9 cellular contexts compared by ENCODE assay signal in the genomic region with DNA sequence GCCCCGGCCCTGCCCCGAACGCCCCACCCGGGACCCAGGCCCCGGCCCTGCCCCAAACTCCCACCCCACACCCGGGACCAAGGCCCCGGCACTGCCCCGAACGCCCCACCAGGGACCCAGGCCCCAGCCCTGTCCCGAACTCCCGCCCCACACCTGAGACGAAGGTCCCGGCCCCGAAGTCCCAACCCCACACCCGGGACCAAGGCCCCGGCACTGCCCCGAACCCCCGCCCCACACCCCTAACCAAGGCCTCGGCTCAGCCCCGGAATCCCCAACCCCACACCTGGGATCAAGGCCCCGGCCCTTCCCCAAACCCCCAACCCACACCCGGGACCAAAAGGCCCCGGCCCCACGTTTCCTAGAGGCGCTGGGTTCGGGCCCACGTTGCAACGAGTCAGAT. TPM values are rescaled to one million over a fixed set of nuclear protein-coding genes. Genes with fewer than 3 reads are reported as not detected.
DNase-seq lines count a peak whose midpoint lies in the region; FAIRE-seq and TF ChIP-seq lines count a peak whose summit lies in the region.
"Had no signal": no experiment of that assay in that cellular context is flagged by ENCODE, and none has a peak within 500 bp of the region (broad histone marks: within the 10 kb centered on the region; RNA-seq: fewer than 3 reads in every experiment).

No MANE protein-coding gene starts in this region.

- DNase-seq in Caco-2 (no peak), Peyer's patch (peak in 2 of 3 donors; percentile 51 to 54), endodermal cell (peak; percentile 66), progenitor cell of endocrine pancreas (ENCODE audit: low spot score, unreplicated experiment) (no peak), SW 1271 (lab: John Stamatoyannopoulos, UW) (no peak), NCI-H524 (lab: John Stamatoyannopoulos, UW) (no peak), T-helper 9 cell (no peak), HTR-8/SVneo (ENCODE audit: insufficient read length, low spot score) (no peak)
- DNase-seq: stimulated activated CD4-positive, alpha-beta T cell treated with anti-CD3 and anti-CD28 coated beads, Interleukin-12 subunit alpha, Interleukin-12 subunit beta, amount 100 ng/mL, for 4 hours had no signal

- H3K27me3 Mint-ChIP-seq in Caco-2 (ENCODE audit: insufficient read depth, unreplicated experiment) (no peaks in the 10 kb centered on the region), endodermal cell (ENCODE audit: insufficient read depth) (no peaks in the 10 kb centered on the region), progenitor cell of endocrine pancreas (no peaks in the 10 kb centered on the region)

- POLR2A ChIA-PET in Caco-2 (lab: Charles Lee) = interaction anchor here (0.6 to 4.1 kb wide), 5 partner anchors 38 to 430 kb away, joined by 3 to 56 read pairs (median 13); a partner anchor contains a TSS

- peaks cover 22% of the 10 kb centered on the region for H3K4me1 Mint-ChIP-seq in Caco-2 (ENCODE audit: low read depth, unreplicated experiment)
- peaks cover 24% of the 10 kb centered on the region for H3K4me1 Mint-ChIP-seq in endodermal cell
- H3K4me1 Mint-ChIP-seq in progenitor cell of endocrine pancreas (ENCODE audit: low read depth) = peaks cover 23% of the 10 kb centered on the region

- no TSS peak for BruUV-seq in Caco-2 (replicated peaks; lab: Mats Ljungman, UMichigan)

- no peaks in the 10 kb centered on the region for H3K9me3 ChIP-seq in Caco-2
- no peaks in the 10 kb centered on the region for H3K9me3 ChIP-seq in Peyer's patch
- no peaks in the 10 kb centered on the region for H3K9me3 ChIP-seq in endodermal cell (ENCODE audit: control insufficient read depth, low read length)

- H3K27ac ChIP-seq in Peyer's patch (peak overlapping the region; percentile 89 to 99 (median 96)), endodermal cell (ENCODE audit: low read depth, low read length) (no peak overlapping the region)

- WGBS in endodermal cell (ENCODE audit: insufficient coverage in 1 of 2, insufficient read length in 1 of 2), 2 experiments = 93% methylated on average over 27 of the region's 28 CpGs; no CpG with 5 or more reads in 1 of the 2 experiments

- no peak overlapping the region for H3K9ac ChIP-seq in endodermal cell (ENCODE audit: extremely low read depth, low read length, poor library complexity, severe bottlenecking)

- H3K4me1 ChIP-seq in Caco-2 (peaks cover 29% of the 10 kb centered on the region), Peyer's patch (peaks cover 0 to 33% (median 7%) of the 10 kb centered on the region in 4 donors), endodermal cell (ENCODE audit: control insufficient read depth, insufficient read depth, low read length) (no peaks in the 10 kb centered on the region)

- no peak for TF ChIP-seq POLR2A in Peyer's patch (IDR thresholded peaks at IDR 0.05)

- H3K27me3 ChIP-seq in Caco-2 (replicated peaks; ENCODE audit: control insufficient read depth, insufficient read depth, low read length) = no peaks in the 10 kb centered on the region
- H3K27me3 ChIP-seq in Peyer's patch = no peaks in the 10 kb centered on the region
- H3K27me3 ChIP-seq in endodermal cell (ENCODE audit: control insufficient read depth, insufficient read depth, low read length, poor library complexity, severe bottlenecking) = no peaks in the 10 kb centered on the region

- peak overlapping the region; percentile 68 for H3K4me3 Mint-ChIP-seq in Caco-2 (ENCODE audit: unreplicated experiment)
- peak overlapping the region; percentile 40 for H3K4me3 Mint-ChIP-seq in endodermal cell
- peak overlapping the region; percentile 62 for H3K4me3 Mint-ChIP-seq in progenitor cell of endocrine pancreas (ENCODE audit: low read depth)

- H3K4me3 ChIP-seq in Caco-2 (ENCODE audit: low read depth, low read length) (no peak overlapping the region), Peyer's patch (peak overlapping the region; percentile 83 to 94 (median 85)), endodermal cell (ENCODE audit: low read length) (no peak overlapping the region)

- CTCF ChIA-PET in Caco-2 (lab: Charles Lee) = no interaction called here

- intact Hi-C loops in Caco-2 (cut with micrococcal nuclease; ENCODE audit: unreplicated experiment) = no loop called here

- H3K9me3 Mint-ChIP-seq in Caco-2 (ENCODE audit: unreplicated experiment) (no peaks in the 10 kb centered on the region), endodermal cell (no peaks in the 10 kb centered on the region), progenitor cell of endocrine pancreas (ENCODE audit: low read depth) (no peaks in the 10 kb centered on the region)

- H3K36me3 Mint-ChIP-seq in Caco-2 (ENCODE audit: insufficient read depth, unreplicated experiment) = peaks cover 39% of the 10 kb centered on the region
- no peaks in the 10 kb centered on the region for H3K36me3 Mint-ChIP-seq in endodermal cell (ENCODE audit: low read depth)
- H3K36me3 Mint-ChIP-seq in progenitor cell of endocrine pancreas (ENCODE audit: insufficient read depth) = no peaks in the 10 kb centered on the region

- H3K36me3 ChIP-seq in Caco-2 (ENCODE audit: control insufficient read depth, insufficient read depth, low read length) (no peaks in the 10 kb centered on the region), Peyer's patch (no peaks in the 10 kb centered on the region), endodermal cell (ENCODE audit: control insufficient read depth, insufficient read depth, low read length) (no peaks in the 10 kb centered on the region)

- FAIRE-seq in HTR-8/SVneo (lab: Jason Lieb, UNC) = no peak

- no peak for TF ChIP-seq CTCF in Caco-2 (IDR thresholded peaks at IDR 0.05; ENCODE audit: insufficient read depth in 1 of 2, low read depth in 1 of 2, low read length in 1 of 2, severe bottlenecking in 1 of 2, unreplicated experiment in 1 of 2)
- TF ChIP-seq CTCF in Peyer's patch (IDR thresholded peaks at IDR 0.05) = no peak
- no peak for TF ChIP-seq CTCF in endodermal cell (conservative IDR thresholded peaks at IDR 0.05)
- TF ChIP-seq CTCF in progenitor cell of endocrine pancreas (IDR thresholded peaks at IDR 0.05; ENCODE audit: unreplicated experiment) = no peak

- H3K27ac Mint-ChIP-seq in Caco-2 (ENCODE audit: unreplicated experiment) (peak overlapping the region; percentile 88), endodermal cell (no peak overlapping the region), progenitor cell of endocrine pancreas (peak overlapping the region; percentile 49)

RNA-seq across cellular contexts. Expression of a gene that starts 1.1 kb away (rescaled TPM):
- total RNA-seq in Caco-2 (2022) (230 and 235 TPM in 2 replicates), Peyer's patch (100 to 1,000 TPM in 2 of 4 donors, 10 to 100 TPM in 2; 77.2 to 106 (median 93.3) TPM), endodermal cell (10 to 100 TPM; 94.1 to 94.3 TPM), progenitor cell of endocrine pancreas (110 and 114 TPM in 2 replicates)
- polyA plus RNA-seq in endodermal cell (2013, experiment 1 of 2) = 32.2 TPM
- 27.5 TPM for polyA plus RNA-seq in endodermal cell (2013, experiment 2 of 2)

RNA-seq across cellular contexts. Expression of a gene that starts 55.6 kb away (rescaled TPM):
- total RNA-seq in Caco-2 (2022) (175 and 202 TPM in 2 replicates), Peyer's patch (100 to 1,000 TPM in 1 of 4 donors, 10 to 100 TPM in 3; 16.9 to 196 (median 22.6) TPM), endodermal cell (10 to 100 TPM; 67.2 to 70.9 TPM), progenitor cell of endocrine pancreas (53.2 and 57.9 TPM in 2 replicates)
- polyA plus RNA-seq in endodermal cell (2013, experiment 1 of 2) = 47.9 TPM
- 55.6 TPM for polyA plus RNA-seq in endodermal cell (2013, experiment 2 of 2)

Comparison
In these comparisons a context has a peak if more than half of its experiments do, and no peak if none do; other contexts are left out.
1. DNase-seq: peak in Peyer's patch (2 of 3) and endodermal cell (single experiment); none in Caco-2 (0 of 2), progenitor cell of endocrine pancreas (single experiment), SW 1271 (0 of 2), NCI-H524 (0 of 2), T-helper 9 cell (single experiment) and HTR-8/SVneo (single experiment).
2. H3K4me3 ChIP-seq: peak in Peyer's patch (4 of 4); none in Caco-2 (single experiment) and endodermal cell (single experiment).
3. Peak in every context shown above with its lines, with median percentiles within 50 percentile points of each other: H3K4me3 Mint-ChIP-seq.